8 cellular contexts compared by ENCODE assay signal in the genomic region with DNA sequence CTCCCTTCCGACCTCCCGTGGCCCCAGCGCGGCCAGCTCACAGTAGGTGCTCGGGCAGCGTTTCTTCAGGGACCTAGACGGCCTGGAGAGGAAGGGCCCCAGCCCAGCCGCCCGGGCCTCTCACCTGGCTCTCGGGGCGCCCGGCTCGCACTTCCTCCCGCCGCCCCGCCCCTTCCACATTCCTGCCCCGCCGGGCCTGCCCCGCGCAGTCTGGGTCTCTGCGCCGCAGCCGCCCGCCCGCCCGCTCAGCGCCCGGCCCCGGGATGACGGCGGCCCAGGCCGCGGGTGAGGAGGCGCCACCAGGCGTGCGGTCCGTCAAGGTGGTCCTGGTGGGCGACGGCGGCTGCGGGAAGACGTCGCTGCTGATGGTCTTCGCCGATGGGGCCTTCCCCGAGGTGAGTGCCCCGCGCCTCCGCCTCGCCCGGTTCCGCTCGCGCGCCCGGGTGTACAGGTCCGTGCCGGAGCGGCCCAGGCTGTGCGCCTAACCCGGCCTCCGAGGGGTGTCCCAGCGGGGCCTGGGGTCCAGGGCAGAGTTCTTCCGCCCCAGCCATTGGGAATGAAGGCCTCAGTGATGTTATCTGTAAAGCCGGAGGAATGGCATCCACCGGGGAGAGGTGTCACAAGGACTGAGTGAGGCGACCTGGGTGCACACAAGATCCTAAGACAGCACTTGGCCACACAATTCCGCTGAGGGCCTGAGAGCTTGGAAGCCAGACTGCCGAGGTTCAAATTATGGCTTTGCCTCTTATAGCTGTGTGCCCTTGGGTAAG. TPM values are rescaled to one million over a fixed set of nuclear protein-coding genes. Genes with fewer than 3 reads are reported as not detected.
DNase-seq lines count a peak whose midpoint lies in the region; ATAC-seq, FAIRE-seq and TF ChIP-seq lines count a peak whose summit lies in the region.

Gene RHOD (plus strand): TSS at position 208 of the 770 bp plus-strand sequence. CDS start 56 bp downstream, at position 264.

- 1 to 2% methylated on average over 46 to 69 of the region's 69 CpGs for WGBS in aorta, 2 donors

- TF ChIP-seq CTCF in GM12864 (IDR thresholded peaks at IDR 0.05; ENCODE audit: low read depth, low read length, missing control alignments) = no peak

- peak within 1 kb of the TSS; percentile 69 for H3K9ac ChIP-seq in mucosa of stomach (ENCODE audit: low read length)

- H3K4me1 ChIP-seq in mucosa of stomach (ENCODE audit: control insufficient read depth, insufficient read depth, low read length) (peaks cover 51% of the 10 kb centered on the region), aorta (ENCODE audit: control insufficient read depth in 1 of 2, insufficient read depth in 2 of 2, low read length in 2 of 2) (no peaks in the 10 kb centered on the region)

- H3K27ac ChIP-seq in aorta (ENCODE audit: low read depth in 1 of 2, low read length in 2 of 2) = peak within 1 kb of the TSS in 1 of 2 donors; percentile 39

- H3K9me3 ChIP-seq in mucosa of stomach (ENCODE audit: control insufficient read depth, low read length) = no peaks in the 10 kb centered on the region
- H3K9me3 ChIP-seq in aorta (ENCODE audit: control insufficient read depth, low read length) = no peaks in the 10 kb centered on the region

- no peak for FAIRE-seq in RCC 7860 (lab: Jason Lieb, UNC)

- intact Hi-C loops in aorta (cut with DNase I) = no loop called here

- H3K4me3 ChIP-seq in GM12864 (ENCODE audit: low read depth, low read length) (peak within 1 kb of the TSS; percentile 50), mucosa of stomach (ENCODE audit: low read length) (peak within 1 kb of the TSS; percentile 62), aorta (ENCODE audit: low read length in 2 of 2) (peak within 1 kb of the TSS; percentile 39 to 48)

- no peak for DNase-seq in GM12864 (ENCODE audit: low read depth)
- peak; percentile 21 to 29 for DNase-seq in activated CD4-positive, alpha-beta T cell treated with anti-CD3 and anti-CD28 coated beads for 4 hours
- DNase-seq in aorta = peak in 1 of 2 donors; percentile 90
- no peak for DNase-seq in RCC 7860 (ENCODE audit: low spot score)
- no peak for DNase-seq in middle frontal gyrus (ENCODE audit: extremely low spot score, low spot score)

- in situ Hi-C loops in endometrial microvascular endothelial cells (cut with HindIII; ENCODE audit: inconsistent ontology term, low pct_unique_long_range_greater_than_20kb, low sequenced_read_pairs) = no loop called here

- ATAC-seq in aorta (ENCODE audit: low FRiP score) (peak; percentile 60), GM21576 (IDR thresholded peaks at IDR 0.05; ENCODE audit: unreplicated experiment) (no peak)

- H3K36me3 ChIP-seq in mucosa of stomach (ENCODE audit: control insufficient read depth, insufficient read depth, low read length) (no peaks in the 10 kb centered on the region), aorta (ENCODE audit: control insufficient read depth in 1 of 2, insufficient read depth in 2 of 2, low read length in 1 of 2) (no peaks in the 10 kb centered on the region)

- H3K27me3 ChIP-seq in mucosa of stomach (ENCODE audit: control insufficient read depth, insufficient read depth, low read length) (no peaks in the 10 kb centered on the region), aorta (ENCODE audit: control insufficient read depth in 1 of 2, insufficient read depth in 2 of 2, low read length in 1 of 2) (no peaks in the 10 kb centered on the region)

RNA-seq across cellular contexts. Expression of gene RHOD, which starts in this region (rescaled TPM):
- total RNA-seq in endometrial microvascular endothelial cells (ENCODE audit: inconsistent ontology term) (11.1 TPM), aorta (10 to 100 TPM; 19.4 to 20.1 TPM)
- 10 to 100 TPM; 28.4 to 33.6 TPM for polyA plus RNA-seq in aorta

Comparison
In these comparisons a context has a peak if more than half of its experiments do, and no peak if none do; other contexts are left out.
1. DNase-seq: peak in activated CD4-positive, alpha-beta T cell treated with anti-CD3 and anti-CD28 coated beads for 4 hours (2 of 2); none in GM12864 (single experiment), RCC 7860 (single experiment) and middle frontal gyrus (single experiment).
2. Peak in every context shown above with its lines, with median percentiles within 50 percentile points of each other: H3K4me3 ChIP-seq.